Comparison of ENCODE assay signal across 1 cellular context in the genomic region with DNA sequence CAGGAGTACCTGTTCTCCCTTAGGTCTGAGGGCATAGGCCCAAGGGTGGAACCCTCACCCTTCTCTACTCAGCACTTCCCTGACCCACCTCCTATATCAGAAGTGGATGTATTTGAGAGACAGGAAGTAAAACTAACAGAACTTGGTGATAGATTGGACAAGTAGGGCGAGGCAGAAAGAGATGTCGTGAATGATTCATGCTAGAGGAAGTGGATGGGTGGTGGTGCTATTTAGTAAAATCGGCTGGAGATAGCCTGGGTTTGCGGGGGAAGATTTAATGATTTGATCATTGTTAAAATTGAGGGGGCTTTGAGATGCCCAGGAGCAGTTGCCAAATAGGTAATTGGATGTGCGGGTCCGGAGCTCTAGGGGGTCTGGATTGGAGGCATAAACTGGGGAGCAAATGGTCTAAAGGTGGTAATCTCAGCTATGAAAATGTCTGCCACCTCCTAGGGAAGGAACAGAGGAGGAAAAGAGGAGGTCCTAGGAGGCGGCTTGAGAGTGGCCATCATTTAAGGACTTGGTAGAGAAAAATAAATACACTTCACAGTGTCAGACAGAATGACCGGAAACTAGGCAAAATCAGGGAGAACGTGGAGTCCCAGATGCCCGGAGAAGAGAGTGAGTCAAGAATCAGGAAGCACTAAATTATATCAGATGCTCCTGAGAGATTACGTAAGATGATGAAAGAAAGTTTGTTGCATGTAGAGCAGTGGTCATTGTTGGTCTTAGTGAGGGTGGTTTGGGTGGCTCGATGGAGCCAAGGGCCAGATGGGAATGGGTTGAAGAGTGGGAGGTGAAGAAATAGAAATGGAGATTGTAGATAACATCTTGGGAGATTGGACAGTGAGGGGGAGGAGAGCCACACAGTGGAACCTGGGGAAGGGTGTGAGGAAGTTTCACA.
TF ChIP-seq lines count a peak whose summit lies in the region.

No MANE protein-coding gene starts in this region.

TF ChIP-seq in K562, 482 proteins besides CTCF, POLR2A, EP300 and RAD21 (continued from another document and continues in another):
- TF ChIP-seq, protein P1, sequence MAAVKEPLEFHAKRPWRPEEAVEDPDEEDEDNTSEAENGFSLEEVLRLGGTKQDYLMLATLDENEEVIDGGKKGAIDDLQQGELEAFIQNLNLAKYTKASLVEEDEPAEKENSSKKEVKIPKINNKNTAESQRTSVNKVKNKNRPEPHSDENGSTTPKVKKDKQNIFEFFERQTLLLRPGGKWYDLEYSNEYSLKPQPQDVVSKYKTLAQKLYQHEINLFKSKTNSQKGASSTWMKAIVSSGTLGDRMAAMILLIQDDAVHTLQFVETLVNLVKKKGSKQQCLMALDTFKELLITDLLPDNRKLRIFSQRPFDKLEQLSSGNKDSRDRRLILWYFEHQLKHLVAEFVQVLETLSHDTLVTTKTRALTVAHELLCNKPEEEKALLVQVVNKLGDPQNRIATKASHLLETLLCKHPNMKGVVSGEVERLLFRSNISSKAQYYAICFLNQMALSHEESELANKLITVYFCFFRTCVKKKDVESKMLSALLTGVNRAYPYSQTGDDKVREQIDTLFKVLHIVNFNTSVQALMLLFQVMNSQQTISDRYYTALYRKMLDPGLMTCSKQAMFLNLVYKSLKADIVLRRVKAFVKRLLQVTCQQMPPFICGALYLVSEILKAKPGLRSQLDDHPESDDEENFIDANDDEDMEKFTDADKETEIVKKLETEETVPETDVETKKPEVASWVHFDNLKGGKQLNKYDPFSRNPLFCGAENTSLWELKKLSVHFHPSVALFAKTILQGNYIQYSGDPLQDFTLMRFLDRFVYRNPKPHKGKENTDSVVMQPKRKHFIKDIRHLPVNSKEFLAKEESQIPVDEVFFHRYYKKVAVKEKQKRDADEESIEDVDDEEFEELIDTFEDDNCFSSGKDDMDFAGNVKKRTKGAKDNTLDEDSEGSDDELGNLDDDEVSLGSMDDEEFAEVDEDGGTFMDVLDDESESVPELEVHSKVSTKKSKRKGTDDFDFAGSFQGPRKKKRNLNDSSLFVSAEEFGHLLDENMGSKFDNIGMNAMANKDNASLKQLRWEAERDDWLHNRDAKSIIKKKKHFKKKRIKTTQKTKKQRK (IDR thresholded peaks at IDR 0.05; ENCODE audit: borderline replicate concordance, low read depth, low read length) = no peak
- TF ChIP-seq SRSF3 (IDR thresholded peaks at IDR 0.05; ENCODE audit: insufficient read depth, low read length) (no peak), KHSRP (IDR thresholded peaks at IDR 0.05) (peak; percentile 62), SMARCC2 (IDR thresholded peaks at IDR 0.05; ENCODE audit: low read depth) (0 out of 2 replicates have a peak, but pooled peaks have one; percentile 35), ZNF197 (CRISPR knock-in tag; IDR thresholded peaks at IDR 0.05; ENCODE audit: low read depth) (0 out of 2 replicates have a peak, but pooled peaks have one; percentile 15), ZNF354B (CRISPR knock-in tag; IDR thresholded peaks at IDR 0.05) (no peak), POLR2AphosphoS5 (IDR thresholded peaks at IDR 0.05; ENCODE audit: control insufficient read depth, insufficient read depth, low read depth, low read length) (peak; percentile 24; the same call in 1 of the 2 replicates), HDAC2 (IDR thresholded peaks at IDR 0.05) (peak; percentile 44; the same call in 1 of the 2 replicates), NFRKB (IDR thresholded peaks at IDR 0.05; ENCODE audit: low read depth) (peak; percentile 58; the same call in 1 of the 2 replicates), ZBTB7A (IDR thresholded peaks at IDR 0.05; ENCODE audit: borderline replicate concordance, control insufficient read depth, low read depth, low read length) (no peak), TRIM24 (IDR thresholded peaks at IDR 0.05) (peak; percentile 62 to 74), CTBP1 (IDR thresholded peaks at IDR 0.05; ENCODE audit: borderline replicate concordance) (peak; percentile 56; the same call in 1 of the 2 replicates), CREBBP (IDR thresholded peaks at IDR 0.05; ENCODE audit: low read depth, low read length) (no peak), SPI1 (IDR thresholded peaks at IDR 0.05; ENCODE audit: borderline replicate concordance, low read depth, low read length) (peak; percentile 96), ZNF696 (CRISPR knock-in tag; conservative IDR thresholded peaks at IDR 0.05) (no peak), NR1H2 (CRISPR knock-in tag; IDR thresholded peaks at IDR 0.05) (no peak), CEBPG (CRISPR knock-in tag; IDR thresholded peaks at IDR 0.05) (peak; percentile 41; the same call in 1 of the 2 replicates), CEBPG (tag; conservative IDR thresholded peaks at IDR 0.05 in 1 of 2, IDR thresholded peaks at IDR 0.05 in 1 of 2) (peak; percentile 94 to 98), RCOR1 (IDR thresholded peaks at IDR 0.05; ENCODE audit: borderline replicate concordance in 1 of 2, low read depth in 2 of 2, low read length in 2 of 2) (peak in 1 of 2 experiments; percentile 58; a peak in 1 of 4 replicates), GATAD2A (IDR thresholded peaks at IDR 0.05) (peak; percentile 61; the same call in 1 of the 2 replicates), POLR2AphosphoS2 (IDR thresholded peaks at IDR 0.05; ENCODE audit: low read length) (no peak), SUPT5H (IDR thresholded peaks at IDR 0.05) (0 out of 2 replicates have a peak, but pooled peaks have one; percentile 40), ZEB2 (IDR thresholded peaks at IDR 0.05) (peak; percentile 59), CREM (IDR thresholded peaks at IDR 0.05; ENCODE audit: low read depth) (peak; percentile 37; the same call in 1 of the 2 replicates), LARP7 (IDR thresholded peaks at IDR 0.05) (peak; percentile 74), HDGF (IDR thresholded peaks at IDR 0.05) (peak; percentile 60; the same call in 1 of the 2 replicates), TCF3 (CRISPR knock-in tag; IDR thresholded peaks at IDR 0.05) (peak; percentile 65), NR4A1 (CRISPR knock-in tag; IDR thresholded peaks at IDR 0.05) (no peak), NR4A1 (tag; IDR thresholded peaks at IDR 0.05) (no peak), CHD4 (IDR thresholded peaks at IDR 0.05; ENCODE audit: insufficient read depth, insufficient replicate concordance, low read depth, low read length, poor library complexity, severe bottlenecking) (no peak), IFI16 (CRISPR knock-in tag; IDR thresholded peaks at IDR 0.05) (no peak), ZNF589 (CRISPR knock-in tag; IDR thresholded peaks at IDR 0.05; ENCODE audit: low read depth) (peak; percentile 67; the same call in 1 of the 2 replicates)
- TF ChIP-seq, protein P2, sequence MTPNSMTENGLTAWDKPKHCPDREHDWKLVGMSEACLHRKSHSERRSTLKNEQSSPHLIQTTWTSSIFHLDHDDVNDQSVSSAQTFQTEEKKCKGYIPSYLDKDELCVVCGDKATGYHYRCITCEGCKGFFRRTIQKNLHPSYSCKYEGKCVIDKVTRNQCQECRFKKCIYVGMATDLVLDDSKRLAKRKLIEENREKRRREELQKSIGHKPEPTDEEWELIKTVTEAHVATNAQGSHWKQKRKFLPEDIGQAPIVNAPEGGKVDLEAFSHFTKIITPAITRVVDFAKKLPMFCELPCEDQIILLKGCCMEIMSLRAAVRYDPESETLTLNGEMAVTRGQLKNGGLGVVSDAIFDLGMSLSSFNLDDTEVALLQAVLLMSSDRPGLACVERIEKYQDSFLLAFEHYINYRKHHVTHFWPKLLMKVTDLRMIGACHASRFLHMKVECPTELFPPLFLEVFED (CRISPR knock-in tag; conservative IDR thresholded peaks at IDR 0.05) = no peak
- TF ChIP-seq, protein P3, sequence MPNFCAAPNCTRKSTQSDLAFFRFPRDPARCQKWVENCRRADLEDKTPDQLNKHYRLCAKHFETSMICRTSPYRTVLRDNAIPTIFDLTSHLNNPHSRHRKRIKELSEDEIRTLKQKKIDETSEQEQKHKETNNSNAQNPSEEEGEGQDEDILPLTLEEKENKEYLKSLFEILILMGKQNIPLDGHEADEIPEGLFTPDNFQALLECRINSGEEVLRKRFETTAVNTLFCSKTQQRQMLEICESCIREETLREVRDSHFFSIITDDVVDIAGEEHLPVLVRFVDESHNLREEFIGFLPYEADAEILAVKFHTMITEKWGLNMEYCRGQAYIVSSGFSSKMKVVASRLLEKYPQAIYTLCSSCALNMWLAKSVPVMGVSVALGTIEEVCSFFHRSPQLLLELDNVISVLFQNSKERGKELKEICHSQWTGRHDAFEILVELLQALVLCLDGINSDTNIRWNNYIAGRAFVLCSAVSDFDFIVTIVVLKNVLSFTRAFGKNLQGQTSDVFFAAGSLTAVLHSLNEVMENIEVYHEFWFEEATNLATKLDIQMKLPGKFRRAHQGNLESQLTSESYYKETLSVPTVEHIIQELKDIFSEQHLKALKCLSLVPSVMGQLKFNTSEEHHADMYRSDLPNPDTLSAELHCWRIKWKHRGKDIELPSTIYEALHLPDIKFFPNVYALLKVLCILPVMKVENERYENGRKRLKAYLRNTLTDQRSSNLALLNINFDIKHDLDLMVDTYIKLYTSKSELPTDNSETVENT (CRISPR knock-in tag; IDR thresholded peaks at IDR 0.05) = no peak
- TF ChIP-seq, protein P4, sequence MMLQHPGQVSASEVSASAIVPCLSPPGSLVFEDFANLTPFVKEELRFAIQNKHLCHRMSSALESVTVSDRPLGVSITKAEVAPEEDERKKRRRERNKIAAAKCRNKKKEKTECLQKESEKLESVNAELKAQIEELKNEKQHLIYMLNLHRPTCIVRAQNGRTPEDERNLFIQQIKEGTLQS (IDR thresholded peaks at IDR 0.05) = peak; percentile 81
- TF ChIP-seq, protein P4 (CRISPR knock-in tag; conservative IDR thresholded peaks at IDR 0.05) = no peak
- TF ChIP-seq, protein P5, sequence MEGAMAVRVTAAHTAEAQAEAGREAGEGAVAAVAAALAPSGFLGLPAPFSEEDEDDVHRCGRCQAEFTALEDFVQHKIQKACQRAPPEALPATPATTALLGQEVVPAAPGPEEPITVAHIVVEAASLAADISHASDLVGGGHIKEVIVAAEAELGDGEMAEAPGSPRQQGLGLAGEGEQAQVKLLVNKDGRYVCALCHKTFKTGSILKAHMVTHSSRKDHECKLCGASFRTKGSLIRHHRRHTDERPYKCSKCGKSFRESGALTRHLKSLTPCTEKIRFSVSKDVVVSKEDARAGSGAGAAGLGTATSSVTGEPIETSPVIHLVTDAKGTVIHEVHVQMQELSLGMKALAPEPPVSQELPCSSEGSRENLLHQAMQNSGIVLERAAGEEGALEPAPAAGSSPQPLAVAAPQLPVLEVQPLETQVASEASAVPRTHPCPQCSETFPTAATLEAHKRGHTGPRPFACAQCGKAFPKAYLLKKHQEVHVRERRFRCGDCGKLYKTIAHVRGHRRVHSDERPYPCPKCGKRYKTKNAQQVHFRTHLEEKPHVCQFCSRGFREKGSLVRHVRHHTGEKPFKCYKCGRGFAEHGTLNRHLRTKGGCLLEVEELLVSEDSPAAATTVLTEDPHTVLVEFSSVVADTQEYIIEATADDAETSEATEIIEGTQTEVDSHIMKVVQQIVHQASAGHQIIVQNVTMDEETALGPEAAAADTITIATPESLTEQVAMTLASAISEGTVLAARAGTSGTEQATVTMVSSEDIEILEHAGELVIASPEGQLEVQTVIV (CRISPR knock-in tag; IDR thresholded peaks at IDR 0.05; ENCODE audit: borderline replicate concordance) = no peak
- TF ChIP-seq, protein P6, sequence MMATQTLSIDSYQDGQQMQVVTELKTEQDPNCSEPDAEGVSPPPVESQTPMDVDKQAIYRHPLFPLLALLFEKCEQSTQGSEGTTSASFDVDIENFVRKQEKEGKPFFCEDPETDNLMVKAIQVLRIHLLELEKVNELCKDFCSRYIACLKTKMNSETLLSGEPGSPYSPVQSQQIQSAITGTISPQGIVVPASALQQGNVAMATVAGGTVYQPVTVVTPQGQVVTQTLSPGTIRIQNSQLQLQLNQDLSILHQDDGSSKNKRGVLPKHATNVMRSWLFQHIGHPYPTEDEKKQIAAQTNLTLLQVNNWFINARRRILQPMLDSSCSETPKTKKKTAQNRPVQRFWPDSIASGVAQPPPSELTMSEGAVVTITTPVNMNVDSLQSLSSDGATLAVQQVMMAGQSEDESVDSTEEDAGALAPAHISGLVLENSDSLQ (IDR thresholded peaks at IDR 0.05) = peak; percentile 95
- TF ChIP-seq, protein P7, sequence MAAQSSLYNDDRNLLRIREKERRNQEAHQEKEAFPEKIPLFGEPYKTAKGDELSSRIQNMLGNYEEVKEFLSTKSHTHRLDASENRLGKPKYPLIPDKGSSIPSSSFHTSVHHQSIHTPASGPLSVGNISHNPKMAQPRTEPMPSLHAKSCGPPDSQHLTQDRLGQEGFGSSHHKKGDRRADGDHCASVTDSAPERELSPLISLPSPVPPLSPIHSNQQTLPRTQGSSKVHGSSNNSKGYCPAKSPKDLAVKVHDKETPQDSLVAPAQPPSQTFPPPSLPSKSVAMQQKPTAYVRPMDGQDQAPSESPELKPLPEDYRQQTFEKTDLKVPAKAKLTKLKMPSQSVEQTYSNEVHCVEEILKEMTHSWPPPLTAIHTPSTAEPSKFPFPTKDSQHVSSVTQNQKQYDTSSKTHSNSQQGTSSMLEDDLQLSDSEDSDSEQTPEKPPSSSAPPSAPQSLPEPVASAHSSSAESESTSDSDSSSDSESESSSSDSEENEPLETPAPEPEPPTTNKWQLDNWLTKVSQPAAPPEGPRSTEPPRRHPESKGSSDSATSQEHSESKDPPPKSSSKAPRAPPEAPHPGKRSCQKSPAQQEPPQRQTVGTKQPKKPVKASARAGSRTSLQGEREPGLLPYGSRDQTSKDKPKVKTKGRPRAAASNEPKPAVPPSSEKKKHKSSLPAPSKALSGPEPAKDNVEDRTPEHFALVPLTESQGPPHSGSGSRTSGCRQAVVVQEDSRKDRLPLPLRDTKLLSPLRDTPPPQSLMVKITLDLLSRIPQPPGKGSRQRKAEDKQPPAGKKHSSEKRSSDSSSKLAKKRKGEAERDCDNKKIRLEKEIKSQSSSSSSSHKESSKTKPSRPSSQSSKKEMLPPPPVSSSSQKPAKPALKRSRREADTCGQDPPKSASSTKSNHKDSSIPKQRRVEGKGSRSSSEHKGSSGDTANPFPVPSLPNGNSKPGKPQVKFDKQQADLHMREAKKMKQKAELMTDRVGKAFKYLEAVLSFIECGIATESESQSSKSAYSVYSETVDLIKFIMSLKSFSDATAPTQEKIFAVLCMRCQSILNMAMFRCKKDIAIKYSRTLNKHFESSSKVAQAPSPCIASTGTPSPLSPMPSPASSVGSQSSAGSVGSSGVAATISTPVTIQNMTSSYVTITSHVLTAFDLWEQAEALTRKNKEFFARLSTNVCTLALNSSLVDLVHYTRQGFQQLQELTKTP (IDR thresholded peaks at IDR 0.05; ENCODE audit: low read depth in 1 of 2, partially characterized antibody in 2 of 2) = peak in 1 of 2 experiments; percentile 46
- TF ChIP-seq, protein P8, sequence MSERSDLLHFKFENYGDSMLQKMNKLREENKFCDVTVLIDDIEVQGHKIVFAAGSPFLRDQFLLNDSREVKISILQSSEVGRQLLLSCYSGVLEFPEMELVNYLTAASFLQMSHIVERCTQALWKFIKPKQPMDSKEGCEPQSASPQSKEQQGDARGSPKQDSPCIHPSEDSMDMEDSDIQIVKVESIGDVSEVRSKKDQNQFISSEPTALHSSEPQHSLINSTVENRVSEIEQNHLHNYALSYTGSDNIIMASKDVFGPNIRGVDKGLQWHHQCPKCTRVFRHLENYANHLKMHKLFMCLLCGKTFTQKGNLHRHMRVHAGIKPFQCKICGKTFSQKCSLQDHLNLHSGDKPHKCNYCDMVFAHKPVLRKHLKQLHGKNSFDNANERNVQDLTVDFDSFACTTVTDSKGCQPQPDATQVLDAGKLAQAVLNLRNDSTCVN (CRISPR knock-in tag; IDR thresholded peaks at IDR 0.05) = no peak
